8 cellular contexts compared by ENCODE assay signal in genomic region chr3:170868577-170869239, GRCh38. TPM values are rescaled to one million over a fixed set of nuclear protein-coding genes. Genes with fewer than 3 reads are reported as not detected.
DNase-seq lines count a peak whose midpoint lies in the region; TF ChIP-seq lines count a peak whose summit lies in the region.

No MANE protein-coding gene starts in this region.

- DNase-seq in AG04450 (ENCODE audit: low read depth, low spot score): no peak
- DNase-seq in MCF 10A (ENCODE audit: unreplicated experiment): peak; percentile 8
- DNase-seq in testis: no peak
- DNase-seq in DMS79 (lab: John Stamatoyannopoulos, UW): no peak
- no peak for DNase-seq in NCI-H2171 treated with DMSO at 0.1 percent for 48 hours (lab: John Stamatoyannopoulos, UW)
- DNase-seq in GM13977 (ENCODE audit: low spot score): no peak

- peak overlapping the region; percentile 93 for H3K4me3 Mint-ChIP-seq in MCF 10A (ENCODE audit: unreplicated experiment)

- H3K27ac Mint-ChIP-seq in MCF 10A (ENCODE audit: low read depth, unreplicated experiment): peak overlapping the region; percentile 97

- peaks cover 48% of the 10 kb centered on the region for H3K36me3 ChIP-seq in KOPT-K1 (ENCODE audit: insufficient read depth, low read length)
- H3K36me3 ChIP-seq in muscle layer of colon (ENCODE audit: insufficient read depth, low read length): peaks cover 28% of the 10 kb centered on the region
- no peaks in the 10 kb centered on the region for H3K36me3 ChIP-seq in testis (ENCODE audit: low read depth, missing control alignments)

- H3K9ac ChIP-seq in muscle layer of colon (ENCODE audit: low read length): peak overlapping the region; percentile 67

- no peak for TF ChIP-seq POLR2A in testis (IDR thresholded peaks at IDR 0.05)

- peaks cover 52% of the 10 kb centered on the region for H3K36me3 Mint-ChIP-seq in MCF 10A (ENCODE audit: insufficient read depth, unreplicated experiment)

- CTCF ChIA-PET in AG04450 (lab: Charles Lee): interaction anchor here (0.7 to 1.0 kb wide), 4 partner anchors 11 to 479 kb away, joined by 5 to 9 read pairs (median 6); no protein-coding TSS in a partner anchor
- CTCF ChIA-PET in MCF 10A (lab: Yijun Ruan, JAX): interaction anchor here (0.7 to 1.8 kb wide), 3 partner anchors 41 to 778 kb away, joined by 3 to 4 read pairs (median 3); no protein-coding TSS in a partner anchor

- H3K27me3 ChIP-seq in AG04450 (ENCODE audit: control insufficient read depth, insufficient read depth, low read length) (no peaks in the 10 kb centered on the region), muscle layer of colon (ENCODE audit: control insufficient read depth in 1 of 2, insufficient read depth in 2 of 2, low read length in 2 of 2) (no peaks in the 10 kb centered on the region), testis (no peaks in the 10 kb centered on the region)

- POLR2A ChIA-PET in AG04450 (lab: Yijun Ruan, JAX): interaction anchor here (0.7 to 1.5 kb wide), 5 partner anchors 40 to 1100 kb away, joined by 4 to 12 read pairs (median 6); partner anchors contain the start of gene EIF5A2
- POLR2A ChIA-PET in MCF 10A (lab: Yijun Ruan, JAX): interaction anchor here (0.9 to 3.2 kb wide), 15 partner anchors 12 to 933 kb away, joined by 3 to 18 read pairs (median 6); partner anchors contain the start of genes EIF5A2 and PRKCI

- H3K4me3 ChIP-seq in AG04450 (ENCODE audit: low read depth, low read length) (peak overlapping the region; percentile 96), muscle layer of colon (ENCODE audit: low read depth in 1 of 2, low read length in 2 of 2) (peak overlapping the region; percentile 67 to 94), testis (peak overlapping the region in 1 of 2 donors; percentile 79)

- WGBS in testis, 2 donors: 70 to 78% methylated on average over 9 of the region's 9 CpGs

- in situ Hi-C loops in GM13977 (cut with MboI; ENCODE audit: low pct_unique_long_range_greater_than_20kb, low sequenced_read_pairs, unreplicated experiment): no loop called here

- BruUV-seq in MCF 10A (replicated peaks; lab: Mats Ljungman, UMichigan): no TSS peak

- H3K27ac ChIP-seq in AG04450 (ENCODE audit: low read depth, low read length): no peak overlapping the region
- peak overlapping the region; percentile 89 for H3K27ac ChIP-seq in KOPT-K1 (ENCODE audit: low read depth, low read length, poor library complexity, severe bottlenecking)
- H3K27ac ChIP-seq in muscle layer of colon (ENCODE audit: low read depth, low read length): no peak overlapping the region
- H3K27ac ChIP-seq in testis: peak overlapping the region in 1 of 2 donors; percentile 87

- intact Hi-C loops in MCF 10A (cut with micrococcal nuclease): no loop called here
- intact Hi-C loops in testis (cut with DNase I; ENCODE audit: low total_unique reads): no loop called here

- H3K4me1 ChIP-seq in muscle layer of colon (ENCODE audit: insufficient read depth, low read length): peaks cover 8% of the 10 kb centered on the region
- peaks cover 4% of the 10 kb centered on the region for H3K4me1 ChIP-seq in testis

- H3K4me1 Mint-ChIP-seq in MCF 10A (ENCODE audit: insufficient read depth, unreplicated experiment): peaks cover 15% of the 10 kb centered on the region

- H3K9me3 ChIP-seq in AG04450 (ENCODE audit: control insufficient read depth, insufficient read depth, low read length) (no peaks in the 10 kb centered on the region), KOPT-K1 (ENCODE audit: insufficient read depth, low read length, poor library complexity, severe bottlenecking) (no peaks in the 10 kb centered on the region), muscle layer of colon (ENCODE audit: low read length) (no peaks in the 10 kb centered on the region), testis (no peaks in the 10 kb centered on the region)

- no peaks in the 10 kb centered on the region for H3K27me3 Mint-ChIP-seq in MCF 10A (ENCODE audit: insufficient read depth, unreplicated experiment)

- H3K9me3 Mint-ChIP-seq in MCF 10A (ENCODE audit: unreplicated experiment): no peaks in the 10 kb centered on the region

- TF ChIP-seq CTCF in AG04450 (IDR thresholded peaks at IDR 0.05; ENCODE audit: low read depth, low read length) (no peak), MCF 10A (IDR thresholded peaks at IDR 0.05; ENCODE audit: unreplicated experiment) (no peak), testis (IDR thresholded peaks at IDR 0.05) (no peak), GM13977 (IDR thresholded peaks at IDR 0.05; ENCODE audit: extremely low read depth, insufficient read depth, missing control alignments) (no peak)

RNA-seq across cellular contexts. Expression of gene RPL22L1, which starts 1.3 kb away (rescaled TPM):
- polyA plus RNA-seq in AG04450 (2011; rRNA removed): 121 and 171 TPM in 2 replicates
- 3.6 and 9.8 TPM in 2 replicates for polyA minus RNA-seq in AG04450 (2011; rRNA and poly(A)+ RNA removed)
- total RNA-seq in MCF 10A (2022): 205 and 409 TPM in 2 replicates
- 10 to 100 TPM; 27.2 to 28.4 TPM for total RNA-seq in testis
- 40.6 TPM for polyA plus RNA-seq in testis (ENCODE audit: insufficient read depth, low read depth, low replicate concordance)

RNA-seq across cellular contexts. Expression of gene EIF5A2, which starts 39.7 kb away (rescaled TPM):
- polyA plus RNA-seq in AG04450 (2011; rRNA removed) (17.6 and 20.5 TPM in 2 replicates), testis (ENCODE audit: insufficient read depth, low read depth, low replicate concordance) (60.0 TPM)
- 12.2 and 19.4 TPM in 2 replicates for polyA minus RNA-seq in AG04450 (2011; rRNA and poly(A)+ RNA removed)
- total RNA-seq in MCF 10A (2022) (6.0 and 15.0 TPM in 2 replicates), testis (1 to 10 TPM; 3.6 to 6.1 TPM)
